Comparison of ENCODE assay signal across 7 cellular contexts in genomic region chr2:69026026-69026425, GRCh38. TPM values are rescaled to one million over a fixed set of nuclear protein-coding genes. Genes with fewer than 3 reads are reported as not detected.
A peak's percentile ranks its signal among the peaks of the same experiment; 100 is the strongest.
DNase-seq lines count a peak whose midpoint lies in the region; TF ChIP-seq lines count a peak whose summit lies in the region.

No MANE protein-coding gene starts in this region.

- H3K4me3 ChIP-seq in OCI-LY3 (ENCODE audit: low read length) (no peak overlapping the region), endodermal cell (ENCODE audit: low read length) (no peak overlapping the region), neural cell (ENCODE audit: low read length) (no peak overlapping the region)

- intact Hi-C loops in posterior vena cava (cut with DNase I): loop anchor here in 1 of 2 donors (5.0 kb wide), 1 partner anchor 281 kb away; no protein-coding TSS in a partner anchor

- H3K4me1 Mint-ChIP-seq in HFFc6 (ENCODE audit: low read depth) (peaks cover 36% of the 10 kb centered on the region), endodermal cell (peaks cover 4% of the 10 kb centered on the region)

- H3K27ac ChIP-seq in OCI-LY3 (ENCODE audit: low read length) (no peak overlapping the region), endodermal cell (ENCODE audit: low read depth, low read length) (no peak overlapping the region), neural cell (ENCODE audit: low read length) (no peak overlapping the region)

- no peaks in the 10 kb centered on the region for H3K27me3 Mint-ChIP-seq in HFFc6 (ENCODE audit: insufficient read depth)
- no peaks in the 10 kb centered on the region for H3K27me3 Mint-ChIP-seq in endodermal cell (ENCODE audit: insufficient read depth)

- H3K79me2 ChIP-seq in OCI-LY3 (ENCODE audit: low read length) (no peaks in the 10 kb centered on the region), neural cell (replicated peaks; ENCODE audit: insufficient read depth, low read length) (peaks cover 62% of the 10 kb centered on the region)

- H3K36me3 Mint-ChIP-seq in HFFc6 (ENCODE audit: low read depth): peaks cover 17% of the 10 kb centered on the region
- no peaks in the 10 kb centered on the region for H3K36me3 Mint-ChIP-seq in endodermal cell (ENCODE audit: low read depth)

- DNase-seq in ELR (ENCODE audit: low read depth) (peak; percentile 56), HFFc6 (peak; percentile 28), endodermal cell (peak; percentile 78), posterior vena cava (ENCODE audit: low spot score) (no peak), ureter (ENCODE audit: low spot score) (no peak)

- H3F3A ChIP-seq in neural cell (ENCODE audit: insufficient read depth, low read length, poor library complexity, severe bottlenecking): no peaks in the 10 kb centered on the region

- TF ChIP-seq EP300 in neural cell (conservative IDR thresholded peaks at IDR 0.05; ENCODE audit: poor library complexity, severe bottlenecking): no peak

- 81 to 90% methylated on average over 3 to 4 of the region's 4 CpGs for WGBS in endodermal cell (ENCODE audit: insufficient coverage in 1 of 2, insufficient read length in 1 of 2), 2 experiments

- no peak overlapping the region for H3K4me2 ChIP-seq in OCI-LY3 (ENCODE audit: low read length)
- no peak overlapping the region for H3K4me2 ChIP-seq in neural cell (ENCODE audit: low read length)

- no peaks in the 10 kb centered on the region for H3K9me2 ChIP-seq in neural cell (ENCODE audit: insufficient read depth, low read length)

- H3K27me3 ChIP-seq in OCI-LY3 (ENCODE audit: low read depth, low read length) (peaks cover 42% of the 10 kb centered on the region), endodermal cell (ENCODE audit: control insufficient read depth, insufficient read depth, low read length, poor library complexity, severe bottlenecking) (no peaks in the 10 kb centered on the region), neural cell (ENCODE audit: insufficient read depth, low read depth, low read length) (no peaks in the 10 kb centered on the region)

- H3K4me3 Mint-ChIP-seq in HFFc6: no peak overlapping the region
- H3K4me3 Mint-ChIP-seq in endodermal cell: no peak overlapping the region

- H3K27ac Mint-ChIP-seq in HFFc6: no peak overlapping the region; the same call in 1 of the 2 replicates
- H3K27ac Mint-ChIP-seq in endodermal cell: no peak overlapping the region

- H3K36me3 ChIP-seq in OCI-LY3 (replicated peaks; ENCODE audit: low read depth, low read length) (no peaks in the 10 kb centered on the region), endodermal cell (ENCODE audit: control insufficient read depth, insufficient read depth, low read length) (no peaks in the 10 kb centered on the region), neural cell (ENCODE audit: insufficient read depth, low read length) (no peaks in the 10 kb centered on the region)

- TF ChIP-seq RAD21 in neural cell (conservative IDR thresholded peaks at IDR 0.05): no peak

- H2AFZ ChIP-seq in OCI-LY3 (ENCODE audit: low read depth, low read length) (no peak overlapping the region), neural cell (ENCODE audit: low read depth, low read length) (no peak overlapping the region)

- H3K4me1 ChIP-seq in OCI-LY3 (ENCODE audit: low read length) (no peaks in the 10 kb centered on the region), endodermal cell (ENCODE audit: control insufficient read depth, insufficient read depth, low read length) (no peaks in the 10 kb centered on the region)

- H3K9me3 ChIP-seq in OCI-LY3 (ENCODE audit: insufficient read depth, low read length) (no peaks in the 10 kb centered on the region), endodermal cell (ENCODE audit: control insufficient read depth, low read length) (no peaks in the 10 kb centered on the region), neural cell (ENCODE audit: low read length) (no peaks in the 10 kb centered on the region)

- TF ChIP-seq CTCF in HFFc6 (IDR thresholded peaks at IDR 0.05) (peak; percentile 77), OCI-LY3 (IDR thresholded peaks at IDR 0.05; ENCODE audit: low read depth, low read length) (peak; percentile 89), endodermal cell (conservative IDR thresholded peaks at IDR 0.05) (peak; percentile 85), neural cell (IDR thresholded peaks at IDR 0.05; ENCODE audit: poor library complexity, severe bottlenecking) (peak; percentile 8)

- no peak overlapping the region for H3K9ac ChIP-seq in OCI-LY3 (ENCODE audit: low read length)
- H3K9ac ChIP-seq in endodermal cell (ENCODE audit: extremely low read depth, low read length, poor library complexity, severe bottlenecking): no peak overlapping the region
- H3K9ac ChIP-seq in neural cell (ENCODE audit: low read length): no peak overlapping the region

- H4K20me1 ChIP-seq in OCI-LY3 (ENCODE audit: insufficient read depth, low read length): no peaks in the 10 kb centered on the region
- no peaks in the 10 kb centered on the region for H4K20me1 ChIP-seq in neural cell (ENCODE audit: insufficient read depth)

- peaks cover 4% of the 10 kb centered on the region; the same call in 1 of the 2 replicates for H3K9me3 Mint-ChIP-seq in HFFc6
- no peaks in the 10 kb centered on the region for H3K9me3 Mint-ChIP-seq in endodermal cell

TF ChIP-seq in neural cell, 6 proteins besides CTCF, POLR2A, EP300 and RAD21:
- no peak for TF ChIP-seq TAF1 (IDR thresholded peaks at IDR 0.05; ENCODE audit: low read depth)
- no peak for TF ChIP-seq MXI1 (conservative IDR thresholded peaks at IDR 0.05; ENCODE audit: poor library complexity, severe bottlenecking)
- no peak for TF ChIP-seq EZH2 (IDR thresholded peaks at IDR 0.05; ENCODE audit: borderline replicate concordance, insufficient read depth, low read length, poor library complexity, severe bottlenecking)
- TF ChIP-seq SMC3 (conservative IDR thresholded peaks at IDR 0.05; ENCODE audit: poor library complexity): no peak
- TF ChIP-seq REST (IDR thresholded peaks at IDR 0.05; ENCODE audit: borderline replicate concordance): no peak
- no peak for TF ChIP-seq POLR2AphosphoS5 (IDR thresholded peaks at IDR 0.05)

RNA-seq across cellular contexts. Expression of gene ANTXR1, which starts 13.0 kb away (rescaled TPM):
- 100 to 1,000 TPM in 5 of 6 experiments, 10 to 100 TPM in 1; 98.0 to 137 (median 124) TPM for total RNA-seq in HFFc6 (2021; fragmentation: NEBNext Ultra II Directional; extraction: Animal tissue kit (Norgen Biotek cat#: 25700))
- total RNA-seq in endodermal cell: 10 to 100 TPM; 48.3 to 54.5 TPM
- polyA plus RNA-seq in endodermal cell (2013, experiment 1 of 2): 51.8 TPM
- polyA plus RNA-seq in endodermal cell (2013, experiment 2 of 2): 46.2 TPM
- 4.9 and 5.2 TPM in 2 replicates for polyA plus RNA-seq in neural cell
- 16.6 and 17.8 TPM in 2 replicates for polyA minus RNA-seq in neural cell
- 100 to 1,000 TPM; 146 to 147 TPM for total RNA-seq in posterior vena cava
- 87.8 TPM for total RNA-seq in ureter

RNA-seq across cellular contexts. Expression of gene GKN1, which starts 51.6 kb away (rescaled TPM):
- total RNA-seq in HFFc6 (2021; fragmentation: NEBNext Ultra II Directional; extraction: Animal tissue kit (Norgen Biotek cat#: 25700)): not detected
- total RNA-seq in endodermal cell (not detected), posterior vena cava (not detected), ureter (not detected)
- not detected for polyA plus RNA-seq in endodermal cell (2013, experiment 1 of 2)
- not detected for polyA plus RNA-seq in endodermal cell (2013, experiment 2 of 2)
- polyA plus RNA-seq in neural cell: not detected in 2 replicates
- polyA minus RNA-seq in neural cell: not detected in 2 replicates

Comparison
In these comparisons a context has a peak if more than half of its experiments do, and no peak if none do; other contexts are left out.
1. DNase-seq: peak in ELR (single experiment), HFFc6 (single experiment) and endodermal cell (single experiment); none in posterior vena cava (single experiment) and ureter (single experiment).
2. CTCF ChIP-seq: peak in every context shown above with its lines; median percentile 89 in OCI-LY3; 85 in endodermal cell; 77 in HFFc6; 8 in neural cell.